Comparison of ENCODE assay signal across 16 cellular contexts in genomic region chrY:13440811-13441210, GRCh38.
A peak's percentile ranks its signal among the peaks of the same experiment; 100 is the strongest.
DNase-seq lines count a peak whose midpoint lies in the region; ATAC-seq and TF ChIP-seq lines count a peak whose summit lies in the region.
"Had no signal": no experiment of that assay in that cellular context is flagged by ENCODE, and none has a peak within 500 bp of the region (broad histone marks: within the 10 kb centered on the region; RNA-seq: fewer than 3 reads in every experiment).

No MANE protein-coding gene starts in this region.

- ATAC-seq in HG02938 (IDR thresholded peaks at IDR 0.05; ENCODE audit: unreplicated experiment) (no peak), GM18907 (IDR thresholded peaks at IDR 0.05; ENCODE audit: unreplicated experiment) (no peak)
- ATAC-seq: GM23338 had no signal

- TF ChIP-seq CTCF in AG10803 (conservative IDR thresholded peaks at IDR 0.05; ENCODE audit: low read length) (no peak), choroid plexus epithelial cell (conservative IDR thresholded peaks at IDR 0.05; ENCODE audit: low read depth, low read length) (no peak)

- DNase-seq in AG10803 (ENCODE audit: low read depth) (peak; percentile 41), GM03348 (ENCODE audit: low spot score) (peak; percentile 1), choroid plexus epithelial cell (ENCODE audit: low read depth) (peak; percentile 29), skeletal muscle cell (ENCODE audit: low read depth) (peak; percentile 13)
- no peak for DNase-seq in stimulated activated CD4-positive, alpha-beta T cell treated with anti-CD3 and anti-CD28 coated beads, Interleukin-15, amount 100 ng/mL, for 24 hours
- DNase-seq: ACHN; C1 segment of cervical spinal cord; CD4-positive, alpha-beta memory T cell; COR-L47; DND-41; GF-D8; H7; KG1 had no signal

- H3K4me3 ChIP-seq in AG10803 (ENCODE audit: low read length) (no peak overlapping the region), choroid plexus epithelial cell (ENCODE audit: low read depth, low read length) (no peak overlapping the region), skeletal muscle cell (ENCODE audit: low read depth, low read length) (no peak overlapping the region)
- H3K4me3 ChIP-seq: GM23338 had no signal
